In genomic region chr19:13764821-13765394, GRCh38 we compare ENCODE assay signal across 8 cellular contexts. TPM values are rescaled to one million over a fixed set of nuclear protein-coding genes. Genes with fewer than 3 reads are reported as not detected.
DNase-seq lines count a peak whose midpoint lies in the region; ATAC-seq, FAIRE-seq and TF ChIP-seq lines count a peak whose summit lies in the region.

No MANE protein-coding gene starts in this region.

- H3K9me3 Mint-ChIP-seq in activated naive CD4-positive, alpha-beta T cell treated with anti-CD3 and anti-CD28 coated beads, Interleukin-2, amount 50 U/mL, for 72 hours, result no peaks in the 10 kb centered on the region

- no peak overlapping the region for H2AFZ ChIP-seq in OCI-LY1 (ENCODE audit: low read length)

- TF ChIP-seq CTCF in OCI-LY1 (IDR thresholded peaks at IDR 0.05; ENCODE audit: low read length), result no peak
- TF ChIP-seq CTCF in gastrocnemius medialis (IDR thresholded peaks at IDR 0.05 in 4 of 5, conservative IDR thresholded peaks at IDR 0.05 in 1 of 5), result no peak

- no peak for DNase-seq in GM12891 (ENCODE audit: insufficient read length, low spot score)
- DNase-seq in activated naive CD4-positive, alpha-beta T cell treated with anti-CD3 and anti-CD28 coated beads, Interleukin-2, amount 50 U/mL, for 72 hours (ENCODE audit: low spot score in 2 of 2), result peak in 1 of 2 donors; percentile 46
- DNase-seq in left ventricle myocardium superior, result peak; percentile 55
- DNase-seq in gastrocnemius medialis, result no peak
- no peak for DNase-seq in SKM-1 (lab: John Stamatoyannopoulos, UW; ENCODE audit: unreplicated experiment)
- no peak for DNase-seq in SK-N-DZ (ENCODE audit: low spot score)
- no peak for DNase-seq in GF-D8 (lab: John Stamatoyannopoulos, UW)

- peak; percentile 60 to 68 for ATAC-seq in activated naive CD4-positive, alpha-beta T cell treated with anti-CD3 and anti-CD28 coated beads, Interleukin-2, amount 50 U/mL, for 72 hours
- ATAC-seq in left ventricle myocardium superior (peak; percentile 19), gastrocnemius medialis (peak in 1 of 2 donors; percentile 19)

- peaks cover 7 to 21% of the 10 kb centered on the region in 2 donors for H3K36me3 Mint-ChIP-seq in activated naive CD4-positive, alpha-beta T cell treated with anti-CD3 and anti-CD28 coated beads, Interleukin-2, amount 50 U/mL, for 72 hours

- H3K4me1 ChIP-seq in OCI-LY1 (ENCODE audit: insufficient read depth, low read length, severe bottlenecking), result peaks cover 13% of the 10 kb centered on the region
- H3K4me1 ChIP-seq in gastrocnemius medialis, result peaks cover 8 to 9% of the 10 kb centered on the region in 2 donors

- intact Hi-C loops in left ventricle myocardium superior (cut with micrococcal nuclease) (no loop called here), gastrocnemius medialis (cut with DNase I; ENCODE audit: low total_unique reads) (loop anchor here (2.0 kb wide), 1 partner anchor 16 kb away; no protein-coding TSS in a partner anchor)

- H3K4me3 ChIP-seq in OCI-LY1 (ENCODE audit: low read depth, low read length, poor library complexity, severe bottlenecking) (peak overlapping the region; percentile 78), gastrocnemius medialis (peak overlapping the region; percentile 67 to 83 (median 72))

- TF ChIP-seq POLR2A in GM12891 (IDR thresholded peaks at IDR 0.05; ENCODE audit: low read depth, low read length), result no peak
- no peak for TF ChIP-seq POLR2A in gastrocnemius medialis (IDR thresholded peaks at IDR 0.05)

- in situ Hi-C loops in gastrocnemius medialis (cut with MboI; ENCODE audit: low sequenced_read_pairs in 4 of 4), result no loop called here

- H3F3A ChIP-seq in OCI-LY1 (ENCODE audit: insufficient read depth, low read length), result no peaks in the 10 kb centered on the region

- H3K9me2 ChIP-seq in OCI-LY1 (ENCODE audit: low read depth, low read length), result no peaks in the 10 kb centered on the region

- no peaks in the 10 kb centered on the region for H3K27me3 ChIP-seq in OCI-LY1 (ENCODE audit: insufficient read depth, low read length)
- no peaks in the 10 kb centered on the region for H3K27me3 ChIP-seq in gastrocnemius medialis

- H3K9me3 ChIP-seq in OCI-LY1 (ENCODE audit: low read length) (no peaks in the 10 kb centered on the region), gastrocnemius medialis (no peaks in the 10 kb centered on the region)

- FAIRE-seq in GM12891 (lab: Jason Lieb, UNC), result peak; percentile 5

- H4K20me1 ChIP-seq in OCI-LY1 (ENCODE audit: insufficient read depth, low read length), result no peaks in the 10 kb centered on the region

- H3K4me2 ChIP-seq in OCI-LY1 (ENCODE audit: low read length), result peak overlapping the region; percentile 67

- H3K36me3 ChIP-seq in OCI-LY1 (ENCODE audit: insufficient read depth, low read length), result peaks cover 20% of the 10 kb centered on the region
- H3K36me3 ChIP-seq in gastrocnemius medialis, result peaks cover 0 to 46% of the 10 kb centered on the region in 2 donors

- H3K27ac ChIP-seq in OCI-LY1 (ENCODE audit: low read depth, low read length, poor library complexity, severe bottlenecking), result no peak overlapping the region
- H3K27ac ChIP-seq in gastrocnemius medialis, result peak overlapping the region; percentile 65 to 80 (median 76)

- peak overlapping the region; percentile 82 to 86 for H3K27ac Mint-ChIP-seq in activated naive CD4-positive, alpha-beta T cell treated with anti-CD3 and anti-CD28 coated beads, Interleukin-2, amount 50 U/mL, for 72 hours

- no peaks in the 10 kb centered on the region for H3K79me2 ChIP-seq in OCI-LY1 (ENCODE audit: insufficient read depth, low read length)

- peak overlapping the region; percentile 63 for H3K9ac ChIP-seq in OCI-LY1 (ENCODE audit: low read length)

TF ChIP-seq in GM12891, 5 proteins besides CTCF, POLR2A, EP300 and RAD21:
- TF ChIP-seq SPI1 (IDR thresholded peaks at IDR 0.05; ENCODE audit: low read depth, low read length) (no peak), POLR2AphosphoS5 (IDR thresholded peaks at IDR 0.05; ENCODE audit: low read depth, low read length) (no peak), PAX5 (IDR thresholded peaks at IDR 0.05; ENCODE audit: insufficient read depth, low read length, severe bottlenecking) (no peak), TAF1 (IDR thresholded peaks at IDR 0.05; ENCODE audit: low read depth, low read length) (no peak), POU2F2 (IDR thresholded peaks at IDR 0.05; ENCODE audit: low read depth, low read length) (no peak)

RNA-seq across cellular contexts. Expression of gene MRI1, which starts 0.6 kb away (rescaled TPM):
- polyA plus RNA-seq in GM12891 (2012; ENCODE audit: low read depth, missing spikeins), result 21.0 TPM
- 10 to 100 TPM; 39.5 to 46.4 TPM for total RNA-seq in activated naive CD4-positive, alpha-beta T cell treated with anti-CD3 and anti-CD28 coated beads, Interleukin-2, amount 50 U/mL, for 72 hours
- total RNA-seq in left ventricle myocardium superior, result 13.7 TPM
- 10 to 100 TPM; 21.1 to 26.1 (median 23.4) TPM for total RNA-seq in gastrocnemius medialis
- polyA plus RNA-seq in SK-N-DZ (2014; cell fraction: cytosol; rRNA removed), result 38.5 and 40.1 TPM in 2 replicates
- 104 and 138 TPM in 2 replicates for polyA plus RNA-seq in SK-N-DZ (2014; cell fraction: nucleus; rRNA removed)

RNA-seq across cellular contexts. Expression of gene C19orf53, which starts 9.3 kb away (rescaled TPM):
- polyA plus RNA-seq in GM12891 (2012; ENCODE audit: low read depth, missing spikeins), result 228 TPM
- 100 to 1,000 TPM in 1 of 2 donors, 10 to 100 TPM in 1; 92.3 to 134 TPM for total RNA-seq in activated naive CD4-positive, alpha-beta T cell treated with anti-CD3 and anti-CD28 coated beads, Interleukin-2, amount 50 U/mL, for 72 hours
- total RNA-seq in left ventricle myocardium superior (91.1 TPM), gastrocnemius medialis (100 to 1,000 TPM; 158 to 283 (median 222) TPM)
- 73.6 and 75.3 TPM in 2 replicates for polyA plus RNA-seq in SK-N-DZ (2014; cell fraction: cytosol; rRNA removed)
- 52.5 and 73.6 TPM in 2 replicates for polyA plus RNA-seq in SK-N-DZ (2014; cell fraction: nucleus; rRNA removed)

RNA-seq across cellular contexts. Expression of gene ZSWIM4, which starts 30.3 kb away (rescaled TPM):
- 4.1 TPM for polyA plus RNA-seq in GM12891 (2012; ENCODE audit: low read depth, missing spikeins)
- total RNA-seq in activated naive CD4-positive, alpha-beta T cell treated with anti-CD3 and anti-CD28 coated beads, Interleukin-2, amount 50 U/mL, for 72 hours, result 1 to 10 TPM; 6.3 to 8.8 TPM
- total RNA-seq in left ventricle myocardium superior (2.3 TPM), gastrocnemius medialis (1 to 10 TPM; 3.9 to 6.3 (median 5.0) TPM)
- 6.1 and 6.4 TPM in 2 replicates for polyA plus RNA-seq in SK-N-DZ (2014; cell fraction: cytosol; rRNA removed)
- 4.0 and 11.4 TPM in 2 replicates for polyA plus RNA-seq in SK-N-DZ (2014; cell fraction: nucleus; rRNA removed)
